Comparison of ENCODE assay signal across 20 cellular contexts in the genomic region with DNA sequence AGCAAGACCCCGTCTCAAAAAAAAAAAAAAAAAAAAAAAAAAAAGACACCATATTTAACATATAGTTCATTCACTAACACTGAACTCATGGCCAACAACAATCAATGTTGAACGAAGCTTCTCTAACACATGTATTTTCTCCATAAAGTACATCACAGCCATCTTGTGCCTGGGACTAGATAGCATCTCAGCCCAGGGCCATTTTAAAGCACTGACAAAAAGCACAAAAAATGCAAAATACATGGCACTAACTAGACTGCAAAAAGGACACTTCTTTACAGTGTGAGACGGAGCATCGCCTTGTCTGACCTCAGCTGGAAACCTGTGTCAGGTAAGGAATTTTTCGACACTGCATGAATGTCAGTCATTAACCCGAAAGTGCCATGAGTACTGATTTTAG. TPM values are rescaled to one million over a fixed set of nuclear protein-coding genes. Genes with fewer than 3 reads are reported as not detected.
DNase-seq lines count a peak whose midpoint lies in the region; ATAC-seq, FAIRE-seq and TF ChIP-seq lines count a peak whose summit lies in the region.
"Had no signal": no experiment of that assay in that cellular context is flagged by ENCODE, and none has a peak within 500 bp of the region (broad histone marks: within the 10 kb centered on the region; RNA-seq: fewer than 3 reads in every experiment).

No MANE protein-coding gene starts in this region.

- H3K27me3 ChIP-seq in foreskin keratinocyte (no peaks in the 10 kb centered on the region), colonic mucosa (no peaks in the 10 kb centered on the region)
- H3K27me3 ChIP-seq: BLaER1 treated with 17β-estradiol and CSF1 and Interleukin-3, amounts not matched to agents 10 nM and 100 nM had no signal

- FAIRE-seq in GM12891 (lab: Jason Lieb, UNC) = peak; percentile 56
- FAIRE-seq: A204.1, D721Med, G401.6, GM18507 had no signal

- H3K4me3 ChIP-seq in colonic mucosa = no peak overlapping the region
- H3K4me3 ChIP-seq: BLaER1 treated with 17β-estradiol and CSF1 and Interleukin-3, amounts not matched to agents 10 nM and 100 nM had no signal

- no peak for TF ChIP-seq CTCF in foreskin keratinocyte (conservative IDR thresholded peaks at IDR 0.05)
- no peak for TF ChIP-seq CTCF in colonic mucosa (IDR thresholded peaks at IDR 0.05)

- ATAC-seq in left ventricle myocardium superior (no peak), Right ventricle myocardium inferior (no peak), foreskin keratinocyte (no peak)
- ATAC-seq: CD8-positive, alpha-beta T cell had no signal

- intact Hi-C loops in left ventricle myocardium superior (cut with micrococcal nuclease) (no loop called here), Right ventricle myocardium inferior (cut with DNase I) (no loop called here), colonic mucosa (cut with DNase I) (no loop called here)

- DNase-seq in left ventricle myocardium superior (peak; percentile 1), Right ventricle myocardium inferior (ENCODE audit: missing footprints) (no peak), GM12891 (ENCODE audit: insufficient read length, low spot score) (no peak), foreskin keratinocyte (no peak), colonic mucosa (no peak)
- no peak for DNase-seq in NK-92 treated with Interleukin-12 subunit alpha and Interleukin-12 subunit beta, amount 100 ng/mL, for 24 hours (lab: John Stamatoyannopoulos, UW)
- DNase-seq: 8988T; ACHN; Caco-2; Calu3; CD4-positive, alpha-beta T cell; CD8-positive, alpha-beta T cell; DMS79 treated with DMSO at 0.1 percent for 48 hours; GF-D8 had no signal

- H3K9ac ChIP-seq in colonic mucosa (ENCODE audit: low read depth in 2 of 2, low read length in 2 of 2) = no peak overlapping the region
- H3K9ac ChIP-seq: BLaER1 treated with 17β-estradiol and CSF1 and Interleukin-3, amounts not matched to agents 10 nM and 100 nM had no signal

- TF ChIP-seq POLR2A in GM12891 (IDR thresholded peaks at IDR 0.05; ENCODE audit: low read depth, low read length) = no peak

- no peaks in the 10 kb centered on the region for H3K9me3 ChIP-seq in colonic mucosa
- H3K9me3 ChIP-seq: BLaER1 treated with 17β-estradiol and CSF1 and Interleukin-3, amounts not matched to agents 10 nM and 100 nM; Caco-2 had no signal

- H3K27ac ChIP-seq in temporal lobe (ENCODE audit: low read depth, low read length) (peak overlapping the region; percentile 9), foreskin keratinocyte (no peak overlapping the region), colonic mucosa (no peak overlapping the region)

- H3K4me1 ChIP-seq in foreskin keratinocyte = peaks cover 5% of the 10 kb centered on the region
- H3K4me1 ChIP-seq in colonic mucosa = no peaks in the 10 kb centered on the region
- H3K4me1 ChIP-seq: Caco-2 had no signal

- H3K36me3 ChIP-seq in colonic mucosa = no peaks in the 10 kb centered on the region

TF ChIP-seq in GM12891, 5 proteins besides CTCF, POLR2A, EP300 and RAD21:
- no peak for TF ChIP-seq POU2F2 (IDR thresholded peaks at IDR 0.05; ENCODE audit: low read depth, low read length)
- no peak for TF ChIP-seq PAX5 (IDR thresholded peaks at IDR 0.05; ENCODE audit: insufficient read depth, low read length, severe bottlenecking)
- no peak for TF ChIP-seq SPI1 (IDR thresholded peaks at IDR 0.05; ENCODE audit: low read depth, low read length)
- TF ChIP-seq POLR2AphosphoS5 (IDR thresholded peaks at IDR 0.05; ENCODE audit: low read depth, low read length) = no peak
- TF ChIP-seq TAF1 (IDR thresholded peaks at IDR 0.05; ENCODE audit: low read depth, low read length) = no peak
TF ChIP-seq in GM12891: peak in this region for 0.

RNA-seq across cellular contexts. Expression of a gene that starts 23.3 kb away (rescaled TPM):
- 24.1 TPM for total RNA-seq in left ventricle myocardium superior
- 22.3 TPM for total RNA-seq in Right ventricle myocardium inferior
- polyA plus RNA-seq in GM12891 (2012; ENCODE audit: low read depth, missing spikeins) = 43.1 TPM
- total RNA-seq in temporal lobe = 42.0 TPM
- 108 and 112 TPM in 2 replicates for total RNA-seq in foreskin keratinocyte
- 93.5 and 102 TPM in 2 replicates for polyA plus RNA-seq in foreskin keratinocyte
- total RNA-seq in colonic mucosa = 10 to 100 TPM; 38.5 to 44.8 TPM

RNA-seq across cellular contexts. Expression of a gene that starts 53.6 kb away (rescaled TPM):
- total RNA-seq in left ventricle myocardium superior = 16.2 TPM
- total RNA-seq in Right ventricle myocardium inferior = 15.2 TPM
- 34.0 TPM for polyA plus RNA-seq in GM12891 (2012; ENCODE audit: low read depth, missing spikeins)
- 37.6 TPM for total RNA-seq in temporal lobe
- 63.7 and 67.4 TPM in 2 replicates for total RNA-seq in foreskin keratinocyte
- 15.8 and 20.4 TPM in 2 replicates for polyA plus RNA-seq in foreskin keratinocyte
- total RNA-seq in colonic mucosa = 100 to 1,000 TPM in 1 of 2 donors, 10 to 100 TPM in 1; 71.9 to 111 TPM
